In genomic region chr16:31032736-31033708, GRCh38 we compare ENCODE assay signal across 1 cellular context.
A peak's percentile ranks its signal among the peaks of the same experiment; 100 is the strongest.
TF ChIP-seq lines count a peak whose summit lies in the region.

A gene with protein sequence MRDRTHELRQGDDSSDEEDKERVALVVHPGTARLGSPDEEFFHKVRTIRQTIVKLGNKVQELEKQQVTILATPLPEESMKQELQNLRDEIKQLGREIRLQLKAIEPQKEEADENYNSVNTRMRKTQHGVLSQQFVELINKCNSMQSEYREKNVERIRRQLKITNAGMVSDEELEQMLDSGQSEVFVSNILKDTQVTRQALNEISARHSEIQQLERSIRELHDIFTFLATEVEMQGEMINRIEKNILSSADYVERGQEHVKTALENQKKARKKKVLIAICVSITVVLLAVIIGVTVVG (plus strand): TSS chr16:31033558. CDS start chr16:31033806, 248 bp downstream.

TF ChIP-seq in HepG2, 621 proteins besides CTCF, POLR2A, EP300 and RAD21 (continued from another document and continues in another):
- TF ChIP-seq ZNF646 (CRISPR knock-in tag; IDR thresholded peaks at IDR 0.05) (no peak), SRSF4 (IDR thresholded peaks at IDR 0.05; ENCODE audit: low read depth, low read length, poor library complexity, severe bottlenecking) (no peak), NCOA5 (CRISPR knock-in tag; IDR thresholded peaks at IDR 0.05) (no peak), PHF8 (CRISPR knock-in tag; IDR thresholded peaks at IDR 0.05) (peak; percentile 59), TCF7 (IDR thresholded peaks at IDR 0.05; ENCODE audit: low read depth) (no peak), ZBTB39 (CRISPR knock-in tag; IDR thresholded peaks at IDR 0.05) (peak; percentile 89; the same call in 1 of the 2 replicates), ZSCAN25 (CRISPR knock-in tag; IDR thresholded peaks at IDR 0.05) (peak; percentile 78), RAD51 (IDR thresholded peaks at IDR 0.05; ENCODE audit: borderline replicate concordance) (peak; percentile 97), GABPA (IDR thresholded peaks at IDR 0.05; ENCODE audit: low read depth, low read length) (peak; percentile 99), GABPA (CRISPR knock-in tag; IDR thresholded peaks at IDR 0.05; ENCODE audit: low read depth) (peak; percentile 99), SOX13 (IDR thresholded peaks at IDR 0.05) (no peak), SOX13 (CRISPR knock-in tag; conservative IDR thresholded peaks at IDR 0.05 in 1 of 2, IDR thresholded peaks at IDR 0.05 in 1 of 2) (no peak), ETV6 (CRISPR knock-in tag; conservative IDR thresholded peaks at IDR 0.05) (no peak), ZNF7 (CRISPR knock-in tag; IDR thresholded peaks at IDR 0.05) (no peak), ZZZ3 (CRISPR knock-in tag; IDR thresholded peaks at IDR 0.05; ENCODE audit: borderline replicate concordance) (no peak; the same call in none of the 2 replicates), FOXP4 (CRISPR knock-in tag; IDR thresholded peaks at IDR 0.05) (no peak; the same call in 1 of the 2 replicates), STAT5B (CRISPR knock-in tag; IDR thresholded peaks at IDR 0.05) (0 out of 2 replicates have a peak, but pooled peaks have one; percentile 8), CBX1 (IDR thresholded peaks at IDR 0.05; ENCODE audit: low read depth) (peak; percentile 75), MIER2 (CRISPR knock-in tag; IDR thresholded peaks at IDR 0.05) (no peak), ZNF652 (CRISPR knock-in tag; IDR thresholded peaks at IDR 0.05; ENCODE audit: borderline replicate concordance, low read depth) (no peak; the same call in 1 of the 2 replicates), ZNF343 (CRISPR knock-in tag; IDR thresholded peaks at IDR 0.05) (no peak), MTA1 (CRISPR knock-in tag; IDR thresholded peaks at IDR 0.05; ENCODE audit: borderline replicate concordance) (no peak; the same call in 1 of the 2 replicates), IRX3 (CRISPR knock-in tag; IDR thresholded peaks at IDR 0.05; ENCODE audit: borderline replicate concordance, low read depth) (peak; percentile 53; the same call in 1 of the 2 replicates), TAF15 (IDR thresholded peaks at IDR 0.05; ENCODE audit: low read depth, low read length, poor library complexity, severe bottlenecking) (peak; percentile 85), SIN3A (IDR thresholded peaks at IDR 0.05; ENCODE audit: borderline replicate concordance, low read depth, low read length) (peak; percentile 56; the same call in 1 of the 2 replicates), ZNF891 (CRISPR knock-in tag; IDR thresholded peaks at IDR 0.05) (peak; percentile 90; the same call in 1 of the 2 replicates), NFKBIZ (CRISPR knock-in tag; IDR thresholded peaks at IDR 0.05) (peak; percentile 82; the same call in 1 of the 2 replicates), ZNF777 (CRISPR knock-in tag; IDR thresholded peaks at IDR 0.05) (peak; percentile 75), ZNF503 (CRISPR knock-in tag; IDR thresholded peaks at IDR 0.05) (peak; percentile 57; the same call in 1 of the 2 replicates), ADNP (CRISPR knock-in tag; IDR thresholded peaks at IDR 0.05) (no peak), HOXA9 (CRISPR knock-in tag; IDR thresholded peaks at IDR 0.05; ENCODE audit: borderline replicate concordance) (no peak), HNF4G (IDR thresholded peaks at IDR 0.05; ENCODE audit: borderline replicate concordance, low read depth, low read length) (no peak), HNF4G (CRISPR knock-in tag; IDR thresholded peaks at IDR 0.05; ENCODE audit: borderline replicate concordance, low read depth) (0 out of 2 replicates have a peak, but pooled peaks have one; percentile 59), ATF2 (CRISPR knock-in tag; IDR thresholded peaks at IDR 0.05) (peak; percentile 94)
- TF ChIP-seq, protein P1, sequence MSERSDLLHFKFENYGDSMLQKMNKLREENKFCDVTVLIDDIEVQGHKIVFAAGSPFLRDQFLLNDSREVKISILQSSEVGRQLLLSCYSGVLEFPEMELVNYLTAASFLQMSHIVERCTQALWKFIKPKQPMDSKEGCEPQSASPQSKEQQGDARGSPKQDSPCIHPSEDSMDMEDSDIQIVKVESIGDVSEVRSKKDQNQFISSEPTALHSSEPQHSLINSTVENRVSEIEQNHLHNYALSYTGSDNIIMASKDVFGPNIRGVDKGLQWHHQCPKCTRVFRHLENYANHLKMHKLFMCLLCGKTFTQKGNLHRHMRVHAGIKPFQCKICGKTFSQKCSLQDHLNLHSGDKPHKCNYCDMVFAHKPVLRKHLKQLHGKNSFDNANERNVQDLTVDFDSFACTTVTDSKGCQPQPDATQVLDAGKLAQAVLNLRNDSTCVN (CRISPR knock-in tag; IDR thresholded peaks at IDR 0.05; ENCODE audit: borderline replicate concordance): no peak
- TF ChIP-seq, protein P2, sequence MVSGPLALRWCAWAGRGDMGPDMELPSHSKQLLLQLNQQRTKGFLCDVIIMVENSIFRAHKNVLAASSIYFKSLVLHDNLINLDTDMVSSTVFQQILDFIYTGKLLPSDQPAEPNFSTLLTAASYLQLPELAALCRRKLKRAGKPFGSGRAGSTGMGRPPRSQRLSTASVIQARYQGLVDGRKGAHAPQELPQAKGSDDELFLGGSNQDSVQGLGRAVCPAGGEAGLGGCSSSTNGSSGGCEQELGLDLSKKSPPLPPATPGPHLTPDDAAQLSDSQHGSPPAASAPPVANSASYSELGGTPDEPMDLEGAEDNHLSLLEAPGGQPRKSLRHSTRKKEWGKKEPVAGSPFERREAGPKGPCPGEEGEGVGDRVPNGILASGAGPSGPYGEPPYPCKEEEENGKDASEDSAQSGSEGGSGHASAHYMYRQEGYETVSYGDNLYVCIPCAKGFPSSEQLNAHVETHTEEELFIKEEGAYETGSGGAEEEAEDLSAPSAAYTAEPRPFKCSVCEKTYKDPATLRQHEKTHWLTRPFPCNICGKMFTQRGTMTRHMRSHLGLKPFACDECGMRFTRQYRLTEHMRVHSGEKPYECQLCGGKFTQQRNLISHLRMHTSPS (CRISPR knock-in tag; IDR thresholded peaks at IDR 0.05; ENCODE audit: low read depth): no peak
- TF ChIP-seq, protein P3, sequence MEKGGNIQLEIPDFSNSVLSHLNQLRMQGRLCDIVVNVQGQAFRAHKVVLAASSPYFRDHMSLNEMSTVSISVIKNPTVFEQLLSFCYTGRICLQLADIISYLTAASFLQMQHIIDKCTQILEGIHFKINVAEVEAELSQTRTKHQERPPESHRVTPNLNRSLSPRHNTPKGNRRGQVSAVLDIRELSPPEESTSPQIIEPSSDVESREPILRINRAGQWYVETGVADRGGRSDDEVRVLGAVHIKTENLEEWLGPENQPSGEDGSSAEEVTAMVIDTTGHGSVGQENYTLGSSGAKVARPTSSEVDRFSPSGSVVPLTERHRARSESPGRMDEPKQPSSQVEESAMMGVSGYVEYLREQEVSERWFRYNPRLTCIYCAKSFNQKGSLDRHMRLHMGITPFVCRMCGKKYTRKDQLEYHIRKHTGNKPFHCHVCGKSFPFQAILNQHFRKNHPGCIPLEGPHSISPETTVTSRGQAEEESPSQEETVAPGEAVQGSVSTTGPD (CRISPR knock-in tag; IDR thresholded peaks at IDR 0.05): no peak
- TF ChIP-seq, protein P4, sequence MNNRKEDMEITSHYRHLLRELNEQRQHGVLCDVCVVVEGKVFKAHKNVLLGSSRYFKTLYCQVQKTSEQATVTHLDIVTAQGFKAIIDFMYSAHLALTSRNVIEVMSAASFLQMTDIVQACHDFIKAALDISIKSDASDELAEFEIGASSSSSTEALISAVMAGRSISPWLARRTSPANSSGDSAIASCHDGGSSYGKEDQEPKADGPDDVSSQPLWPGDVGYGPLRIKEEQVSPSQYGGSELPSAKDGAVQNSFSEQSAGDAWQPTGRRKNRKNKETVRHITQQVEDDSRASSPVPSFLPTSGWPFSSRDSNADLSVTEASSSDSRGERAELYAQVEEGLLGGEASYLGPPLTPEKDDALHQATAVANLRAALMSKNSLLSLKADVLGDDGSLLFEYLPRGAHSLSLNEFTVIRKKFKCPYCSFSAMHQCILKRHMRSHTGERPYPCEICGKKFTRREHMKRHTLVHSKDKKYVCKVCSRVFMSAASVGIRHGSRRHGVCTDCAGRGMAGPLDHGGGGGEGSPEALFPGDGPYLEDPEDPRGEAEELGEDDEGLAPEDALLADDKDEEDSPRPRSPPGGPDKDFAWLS (CRISPR knock-in tag; IDR thresholded peaks at IDR 0.05; ENCODE audit: borderline replicate concordance): peak; percentile 67; the same call in 1 of the 2 replicates
